10 cellular contexts compared by ENCODE assay signal in the genomic region with DNA sequence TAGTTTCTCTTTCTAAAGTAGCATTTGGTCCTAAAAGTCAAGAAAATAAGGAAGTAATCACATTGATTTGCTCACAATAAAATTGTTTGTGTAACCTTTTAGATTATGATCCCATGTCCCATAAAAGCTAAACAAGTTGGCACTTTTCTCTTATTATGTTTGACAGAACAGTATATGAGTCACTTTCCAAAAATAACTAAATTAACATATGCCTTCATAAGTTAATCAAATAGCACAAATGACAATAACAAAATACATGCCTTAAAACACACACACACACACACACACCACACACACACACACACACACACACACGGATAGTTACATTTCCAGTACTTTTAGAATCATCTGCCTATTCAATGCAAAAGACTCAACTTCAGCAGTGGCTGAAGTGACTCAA. TPM values are rescaled to one million over a fixed set of nuclear protein-coding genes. Genes with fewer than 3 reads are reported as not detected.
DNase-seq lines count a peak whose midpoint lies in the region; ATAC-seq, FAIRE-seq and TF ChIP-seq lines count a peak whose summit lies in the region.
"Had no signal": no experiment of that assay in that cellular context is flagged by ENCODE, and none has a peak within 500 bp of the region (broad histone marks: within the 10 kb centered on the region; RNA-seq: fewer than 3 reads in every experiment).

No MANE protein-coding gene starts in this region.

- peaks cover 13 to 68% (median 56%) of the 10 kb centered on the region in 4 donors for H3K4me1 Mint-ChIP-seq in CD4-positive, CD25-positive, alpha-beta regulatory T cell
- peaks cover 44 to 51% (median 47%) of the 10 kb centered on the region in 3 donors for H3K4me1 Mint-ChIP-seq in IgD-negative memory B cell
- H3K4me1 Mint-ChIP-seq in naive thymus-derived CD4-positive, alpha-beta T cell: peaks cover 39 to 69% (median 65%) of the 10 kb centered on the region in 7 donors

- no peak for FAIRE-seq in bronchial epithelial cell (lab: Jason Lieb, UNC)
- FAIRE-seq: GM18507 had no signal

- H3K27me3 ChIP-seq in CD4-positive, CD25-positive, alpha-beta regulatory T cell (ENCODE audit: control insufficient read depth, insufficient read depth, low read length): no peaks in the 10 kb centered on the region
- no peaks in the 10 kb centered on the region for H3K27me3 ChIP-seq in bronchial epithelial cell (ENCODE audit: control insufficient read depth, insufficient read depth, low read length)
- H3K27me3 ChIP-seq in naive thymus-derived CD4-positive, alpha-beta T cell (ENCODE audit: control insufficient read depth in 2 of 2, insufficient read depth in 2 of 2, low read length in 2 of 2): no peaks in the 10 kb centered on the region

- ATAC-seq in CD4-positive, CD25-positive, alpha-beta regulatory T cell (ENCODE audit: low read depth in 2 of 2): no peak
- no peak for ATAC-seq in naive thymus-derived CD4-positive, alpha-beta T cell
- ATAC-seq in GM18870 (IDR thresholded peaks at IDR 0.05; ENCODE audit: unreplicated experiment): no peak

- no peaks in the 10 kb centered on the region for H3K9me3 ChIP-seq in CD4-positive, CD25-positive, alpha-beta regulatory T cell (ENCODE audit: control insufficient read depth in 2 of 2, low read length in 2 of 2)
- H3K9me3 ChIP-seq in naive thymus-derived CD4-positive, alpha-beta T cell (ENCODE audit: control insufficient read depth in 2 of 3, low read length in 3 of 3): no peaks in the 10 kb centered on the region

- H3K9me3 Mint-ChIP-seq in CD4-positive, CD25-positive, alpha-beta regulatory T cell: peaks cover 0 to 3% (median 0%) of the 10 kb centered on the region in 7 donors
- H3K9me3 Mint-ChIP-seq in IgD-negative memory B cell: no peaks in the 10 kb centered on the region
- H3K9me3 Mint-ChIP-seq in naive thymus-derived CD4-positive, alpha-beta T cell: no peaks in the 10 kb centered on the region

- H3K27ac Mint-ChIP-seq in CD4-positive, CD25-positive, alpha-beta regulatory T cell: peak overlapping the region in 2 of 3 donors; percentile 2 to 23
- H3K27ac Mint-ChIP-seq in IgD-negative memory B cell: peak overlapping the region in 1 of 3 donors; percentile 97
- H3K27ac Mint-ChIP-seq in naive thymus-derived CD4-positive, alpha-beta T cell: peak overlapping the region in 8 of 9 donors; percentile 4 to 95 (median 18)

- peaks cover 27% of the 10 kb centered on the region for H3K36me3 ChIP-seq in CD4-positive, CD25-positive, alpha-beta regulatory T cell (ENCODE audit: control insufficient read depth, insufficient read depth, low read length)
- peaks cover 6% of the 10 kb centered on the region for H3K36me3 ChIP-seq in bronchial epithelial cell (ENCODE audit: control insufficient read depth, insufficient read depth, low read length)
- peaks cover 0 to 5% (median 0%) of the 10 kb centered on the region in 3 experiments for H3K36me3 ChIP-seq in naive thymus-derived CD4-positive, alpha-beta T cell (ENCODE audit: control insufficient read depth in 2 of 3, insufficient read depth in 3 of 3, low read length in 3 of 3)

- H3K4me1 ChIP-seq in CD4-positive, CD25-positive, alpha-beta regulatory T cell (ENCODE audit: control insufficient read depth, insufficient read depth, low read length, poor library complexity, severe bottlenecking): peaks cover 44% of the 10 kb centered on the region
- H3K4me1 ChIP-seq in naive thymus-derived CD4-positive, alpha-beta T cell (ENCODE audit: control insufficient read depth in 2 of 2, insufficient read depth in 2 of 2, low read length in 2 of 2): peaks cover 25 to 33% of the 10 kb centered on the region in 2 donors

- peak overlapping the region; percentile 97 for H3K4me3 ChIP-seq in CD4-positive, CD25-positive, alpha-beta regulatory T cell (ENCODE audit: low read depth, low read length)
- peak overlapping the region; percentile 13 for H3K4me3 ChIP-seq in bronchial epithelial cell (ENCODE audit: low read depth, low read length)
- H3K4me3 ChIP-seq in naive thymus-derived CD4-positive, alpha-beta T cell (ENCODE audit: low read length): peak overlapping the region; percentile 57

- peaks cover 9% of the 10 kb centered on the region for H3K27me3 Mint-ChIP-seq in CD4-positive, CD25-positive, alpha-beta regulatory T cell
- no peaks in the 10 kb centered on the region for H3K27me3 Mint-ChIP-seq in IgD-negative memory B cell
- H3K27me3 Mint-ChIP-seq in naive thymus-derived CD4-positive, alpha-beta T cell: no peaks in the 10 kb centered on the region

- intact Hi-C loops in naive thymus-derived CD4-positive, alpha-beta T cell (cut with micrococcal nuclease): no loop called here

- CTCF ChIA-PET in naive thymus-derived CD4-positive, alpha-beta T cell (lab: Charles Lee): interaction anchor here (0.6 kb wide), 1 partner anchor 17 kb away, joined by 5 read pairs; no protein-coding TSS in a partner anchor

- H3K4me3 Mint-ChIP-seq in CD4-positive, CD25-positive, alpha-beta regulatory T cell: peak overlapping the region; percentile 96 to 99 (median 98)
- H3K4me3 Mint-ChIP-seq in IgD-negative memory B cell: peak overlapping the region; percentile 89 to 96 (median 93)
- peak overlapping the region; percentile 38 to 100 (median 94) for H3K4me3 Mint-ChIP-seq in naive thymus-derived CD4-positive, alpha-beta T cell

- POLR2A ChIA-PET in naive thymus-derived CD4-positive, alpha-beta T cell (lab: Charles Lee): interaction anchor here (0.6 to 0.8 kb wide), 2 partner anchors 9 to 1886 kb away, joined by 3 read pairs; no protein-coding TSS in a partner anchor

- no peak overlapping the region for H3K27ac ChIP-seq in CD4-positive, CD25-positive, alpha-beta regulatory T cell (ENCODE audit: insufficient read depth, low read length, poor library complexity, severe bottlenecking)
- no peak overlapping the region for H3K27ac ChIP-seq in naive thymus-derived CD4-positive, alpha-beta T cell (ENCODE audit: low read depth, low read length)

- H3K36me3 Mint-ChIP-seq in CD4-positive, CD25-positive, alpha-beta regulatory T cell: peaks cover 17% of the 10 kb centered on the region
- H3K36me3 Mint-ChIP-seq in IgD-negative memory B cell: peaks cover 7% of the 10 kb centered on the region
- peaks cover 0 to 22% (median 16%) of the 10 kb centered on the region in 5 donors for H3K36me3 Mint-ChIP-seq in naive thymus-derived CD4-positive, alpha-beta T cell

- no peak for DNase-seq in CD4-positive, CD25-positive, alpha-beta regulatory T cell
- DNase-seq in bronchial epithelial cell (ENCODE audit: low read depth) (peak; percentile 39), NCI-H1417 (lab: John Stamatoyannopoulos, UW) (no peak), HuH-7 (ENCODE audit: low spot score) (no peak), KG1 (lab: John Stamatoyannopoulos, UW) (no peak)
- DNase-seq in naive thymus-derived CD4-positive, alpha-beta T cell: no peak
- DNase-seq: effector CD8-positive, alpha-beta T cell had no signal

- TF ChIP-seq CTCF in bronchial epithelial cell (IDR thresholded peaks at IDR 0.05; ENCODE audit: insufficient read depth, low read length, severe bottlenecking): no peak

RNA-seq across cellular contexts. Expression of a gene that starts 2.8 kb away (rescaled TPM):
- total RNA-seq in CD4-positive, CD25-positive, alpha-beta regulatory T cell: 107 TPM
- polyA plus RNA-seq in CD4-positive, CD25-positive, alpha-beta regulatory T cell: 1 to 10 TPM; 3.9 to 6.2 (median 5.2) TPM
- 3.7 TPM for polyA plus RNA-seq in IgD-negative memory B cell
- total RNA-seq in bronchial epithelial cell: 23.7 and 37.1 TPM in 2 replicates
- 10 to 100 TPM; 65.4 to 84.8 (median 76.4) TPM for total RNA-seq in naive thymus-derived CD4-positive, alpha-beta T cell
- 1 to 10 TPM; 3.6 to 4.7 TPM for polyA plus RNA-seq in naive thymus-derived CD4-positive, alpha-beta T cell

Comparison
In these comparisons a context has a peak if more than half of its experiments do, and no peak if none do; other contexts are left out.
1. H3K4me3 ChIP-seq: peak in every context shown above with its lines; median percentile 97 in CD4-positive, CD25-positive, alpha-beta regulatory T cell; 57 in naive thymus-derived CD4-positive, alpha-beta T cell; 13 in bronchial epithelial cell.